In the genomic region with DNA sequence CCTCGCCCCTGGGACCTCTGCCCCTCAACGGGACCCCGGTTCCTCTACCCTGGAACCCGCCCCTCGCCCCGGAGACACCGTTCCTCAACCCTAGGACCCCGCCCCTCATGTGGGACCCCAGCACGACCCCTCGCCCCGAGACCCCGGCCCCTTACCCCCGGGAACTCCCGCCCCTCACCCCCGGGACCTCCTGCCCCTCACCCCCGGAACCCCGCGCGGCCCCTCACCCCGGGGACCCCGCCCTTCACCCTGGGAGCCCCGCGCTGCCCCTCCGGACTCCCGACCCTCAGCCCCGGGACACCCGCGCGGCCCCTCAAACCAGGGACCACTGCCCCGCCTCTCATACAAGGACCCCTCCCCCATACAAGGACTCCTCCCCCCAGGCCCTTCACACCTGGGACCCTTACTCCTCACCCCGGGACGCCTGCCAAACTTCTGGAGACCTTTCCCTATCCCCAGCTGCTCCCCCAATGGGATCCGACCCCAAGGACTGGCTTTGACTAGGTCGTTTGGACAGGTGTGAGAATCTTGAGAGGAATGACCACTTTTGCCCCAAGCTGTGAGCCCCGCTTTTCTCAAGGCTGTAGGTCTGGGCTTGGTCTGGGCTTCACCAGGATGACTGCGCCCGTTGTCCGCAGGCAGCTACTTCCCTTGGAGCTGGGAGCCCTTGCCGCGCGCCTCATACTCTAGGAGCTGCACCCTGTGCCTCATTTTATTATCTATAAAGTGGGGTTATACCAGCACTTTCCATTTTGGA, we compare ENCODE assay signal across 8 cellular contexts. TPM values are rescaled to one million over a fixed set of nuclear protein-coding genes. Genes with fewer than 3 reads are reported as not detected.
DNase-seq lines count a peak whose midpoint lies in the region; ATAC-seq lines count a peak whose summit lies in the region.

No MANE protein-coding gene starts in this region.

- ATAC-seq in left cardiac atrium = peak in 1 of 2 donors; percentile 25
- no peak for ATAC-seq in HG03442 (IDR thresholded peaks at IDR 0.05; ENCODE audit: unreplicated experiment)
- ATAC-seq in GM19035 (IDR thresholded peaks at IDR 0.05; ENCODE audit: unreplicated experiment) = no peak
- no peak for ATAC-seq in GM21619 (IDR thresholded peaks at IDR 0.05; ENCODE audit: unreplicated experiment)

- H3K27me3 Mint-ChIP-seq in activated naive CD4-positive, alpha-beta T cell treated with anti-CD3 and anti-CD28 coated beads, Interleukin-2, amount 10 ng/mL, durations not matched to agents 7 days and 5 days = no peaks in the 10 kb centered on the region

- H2BK12ac ChIP-seq in trophoblast cell (ENCODE audit: low read length) = no peak overlapping the region

- H3K79me1 ChIP-seq in trophoblast cell (ENCODE audit: low read length) = peaks cover 11% of the 10 kb centered on the region

- no peak overlapping the region for H3K27ac ChIP-seq in trophoblast cell (ENCODE audit: low read depth, low read length)

- H2AFZ ChIP-seq in trophoblast cell (ENCODE audit: insufficient read depth, low read length, poor library complexity) = peak overlapping the region; percentile 66

- no CpG with 5 or more reads among the region's 41 CpGs for WGBS in trophoblast cell (ENCODE audit: extremely low coverage, insufficient coverage, insufficient read length)

- peak overlapping the region; percentile 85 for H3K18ac ChIP-seq in trophoblast cell (ENCODE audit: low read length)

- peaks cover 29% of the 10 kb centered on the region for H3K36me3 Mint-ChIP-seq in activated naive CD4-positive, alpha-beta T cell treated with anti-CD3 and anti-CD28 coated beads, Interleukin-2, amount 10 ng/mL, durations not matched to agents 7 days and 5 days

- H3K4me1 ChIP-seq in trophoblast cell (ENCODE audit: control insufficient read depth in 1 of 2, insufficient read depth in 2 of 2, low read length in 2 of 2) = peaks cover 9 to 10% of the 10 kb centered on the region in 2 experiments

- peak overlapping the region; percentile 55 for H4K8ac ChIP-seq in trophoblast cell (ENCODE audit: low read depth, low read length)

- peaks cover 14% of the 10 kb centered on the region for H3K79me2 ChIP-seq in trophoblast cell (ENCODE audit: control insufficient read depth, insufficient read depth, low read length, poor library complexity)

- H3K4me1 Mint-ChIP-seq in activated naive CD4-positive, alpha-beta T cell treated with anti-CD3 and anti-CD28 coated beads, Interleukin-2, amount 10 ng/mL, durations not matched to agents 7 days and 5 days = peaks cover 42% of the 10 kb centered on the region

- H3K9me3 ChIP-seq in trophoblast cell (ENCODE audit: insufficient read depth, low read depth, low read length) = no peaks in the 10 kb centered on the region

- peak overlapping the region; percentile 78 for H4K91ac ChIP-seq in trophoblast cell (ENCODE audit: low read depth, low read length)

- H3K36me3 ChIP-seq in trophoblast cell (ENCODE audit: control insufficient read depth in 1 of 2, insufficient read depth in 2 of 2, low read length in 2 of 2) = peaks cover 4 to 5% of the 10 kb centered on the region in 2 experiments

- H3K4me3 Mint-ChIP-seq in activated naive CD4-positive, alpha-beta T cell treated with anti-CD3 and anti-CD28 coated beads, Interleukin-2, amount 10 ng/mL, durations not matched to agents 7 days and 5 days = peak overlapping the region; percentile 88

- H3K23ac ChIP-seq in trophoblast cell (ENCODE audit: low read length) = no peak overlapping the region

- no peaks in the 10 kb centered on the region for H3K9me3 Mint-ChIP-seq in activated naive CD4-positive, alpha-beta T cell treated with anti-CD3 and anti-CD28 coated beads, Interleukin-2, amount 10 ng/mL, durations not matched to agents 7 days and 5 days

- H2BK120ac ChIP-seq in trophoblast cell (ENCODE audit: insufficient read depth, low read length, poor library complexity) = peak overlapping the region; percentile 46

- H3K4me3 ChIP-seq in trophoblast cell (ENCODE audit: low read depth, low read length) = peak overlapping the region; percentile 100

- no peaks in the 10 kb centered on the region for H3K27me3 ChIP-seq in trophoblast cell (ENCODE audit: insufficient read depth, low read length)

- peak overlapping the region; percentile 30 for H3K9ac ChIP-seq in trophoblast cell (ENCODE audit: low read length)

- no peak overlapping the region for H2BK5ac ChIP-seq in trophoblast cell (ENCODE audit: low read depth, low read length, poor library complexity)

- H3K4ac ChIP-seq in trophoblast cell (ENCODE audit: low read depth, low read length) = peak overlapping the region; percentile 46

- DNase-seq in COLO668 (lab: John Stamatoyannopoulos, UW; ENCODE audit: unreplicated experiment) (peak; percentile 23), MV-4-11 (lab: John Stamatoyannopoulos, UW) (peak; percentile 21), left cardiac atrium (peak; percentile 67), trophoblast cell (peak in 1 of 2 donors; percentile 28)
- DNase-seq in activated naive CD4-positive, alpha-beta T cell treated with anti-CD3 and anti-CD28 coated beads, Interleukin-2, amount 10 ng/mL, durations not matched to agents 7 days and 5 days = peak; percentile 43

- peak overlapping the region; percentile 72 for H4K12ac ChIP-seq in trophoblast cell (ENCODE audit: low read depth, low read length)

- CTCF ChIA-PET in activated naive CD4-positive, alpha-beta T cell treated with anti-CD3 and anti-CD28 coated beads, Interleukin-2, amount 10 ng/mL, durations not matched to agents 7 days and 5 days (lab: Charles Lee) = interaction anchor here (0.8 to 1.2 kb wide), 3 partner anchors 178 to 316 kb away, joined by 3 to 4 read pairs (median 3); no protein-coding TSS in a partner anchor

- H3K27ac Mint-ChIP-seq in activated naive CD4-positive, alpha-beta T cell treated with anti-CD3 and anti-CD28 coated beads, Interleukin-2, amount 10 ng/mL, durations not matched to agents 7 days and 5 days = peak overlapping the region; percentile 86

- H2AK5ac ChIP-seq in trophoblast cell (ENCODE audit: low read length) = no peak overlapping the region

- intact Hi-C loops in left cardiac atrium (cut with DNase I) = no loop called here

- peak overlapping the region; percentile 91 for H3K4me2 ChIP-seq in trophoblast cell (ENCODE audit: low read length)

- peak overlapping the region; percentile 40 for H3K14ac ChIP-seq in trophoblast cell (ENCODE audit: low read length)

RNA-seq across cellular contexts. Expression of a gene that starts 0.8 kb away (rescaled TPM):
- 10 to 100 TPM; 27.2 to 33.0 TPM for total RNA-seq in left cardiac atrium
- polyA plus RNA-seq in trophoblast cell (2013) = 21.7 and 21.9 TPM in 2 replicates
